In the genomic region with DNA sequence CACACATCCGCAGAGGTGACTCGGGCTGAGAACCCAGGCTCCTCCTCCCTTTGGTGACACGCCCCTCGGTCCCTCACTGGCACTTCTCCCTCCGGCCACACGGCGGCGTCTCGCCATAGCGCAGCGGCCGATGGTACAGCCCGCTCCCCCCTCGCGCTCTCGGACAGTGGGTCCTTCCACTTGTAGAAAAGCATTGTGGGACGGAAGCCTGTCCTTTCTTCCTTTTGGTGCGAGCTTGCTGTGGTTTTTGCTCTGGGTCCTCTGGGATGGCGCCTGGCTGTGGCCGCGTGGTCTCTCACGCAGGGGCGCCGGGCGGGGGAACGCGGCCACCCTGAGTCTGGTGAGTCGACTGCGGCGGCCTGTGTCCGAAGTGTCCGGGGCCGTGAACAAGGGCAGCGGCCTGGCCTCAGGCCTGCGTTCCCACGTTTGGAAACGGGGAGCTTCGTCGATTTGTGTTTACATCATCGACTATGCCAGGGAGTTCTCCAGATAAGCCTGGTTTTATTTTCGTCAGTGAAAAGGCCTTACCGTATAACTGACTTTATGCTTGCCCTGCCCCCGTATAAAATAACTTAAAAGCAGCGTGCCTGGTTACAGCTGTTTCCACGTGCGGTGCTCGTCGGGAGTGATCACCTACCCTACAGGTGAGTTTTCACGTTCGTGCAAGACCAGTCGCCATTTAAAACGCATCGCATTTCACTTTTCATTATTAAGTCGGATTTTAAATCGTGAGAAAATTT, we compare ENCODE assay signal across 8 cellular contexts.
DNase-seq lines count a peak whose midpoint lies in the region; ATAC-seq and TF ChIP-seq lines count a peak whose summit lies in the region.

No MANE protein-coding gene starts in this region.

- peak overlapping the region; percentile 67 for H3K27ac Mint-ChIP-seq in Calu3 (ENCODE audit: unreplicated experiment)
- H3K27ac Mint-ChIP-seq in effector memory CD8-positive, alpha-beta T cell: peak overlapping the region; percentile 89

- CTCF ChIA-PET in Calu3 (lab: Charles Lee): interaction anchor here (0.8 to 1.7 kb wide), 5 partner anchors 160 to 610 kb away, joined by 3 to 11 read pairs (median 5); no protein-coding TSS in a partner anchor

- H3K4me1 Mint-ChIP-seq in Calu3 (ENCODE audit: low read depth, unreplicated experiment): peaks cover 38% of the 10 kb centered on the region
- H3K4me1 Mint-ChIP-seq in effector memory CD8-positive, alpha-beta T cell (ENCODE audit: low read depth in 2 of 2): peaks cover 19 to 23% of the 10 kb centered on the region in 2 donors

- intact Hi-C loops in Calu3 (cut with micrococcal nuclease; ENCODE audit: unreplicated experiment): no loop called here

- TF ChIP-seq CTCF in Calu3 (IDR thresholded peaks at IDR 0.05; ENCODE audit: unreplicated experiment) (peak; percentile 93), GM20000 (IDR thresholded peaks at IDR 0.05; ENCODE audit: extremely low read depth, missing control alignments) (peak; percentile 96)

- H3K36me3 Mint-ChIP-seq in Calu3 (ENCODE audit: insufficient read depth, unreplicated experiment): peaks cover 55% of the 10 kb centered on the region
- peaks cover 52% of the 10 kb centered on the region for H3K36me3 Mint-ChIP-seq in effector memory CD8-positive, alpha-beta T cell (ENCODE audit: insufficient read depth)

- peak; percentile 97 for ATAC-seq in effector memory CD8-positive, alpha-beta T cell (replicated peaks)

- H3K27me3 Mint-ChIP-seq in Calu3 (ENCODE audit: unreplicated experiment): no peaks in the 10 kb centered on the region
- no peaks in the 10 kb centered on the region for H3K27me3 Mint-ChIP-seq in effector memory CD8-positive, alpha-beta T cell

- DNase-seq in Calu3: peak; percentile 97
- peak; percentile 85 for DNase-seq in GM20000 (ENCODE audit: low spot score)
- peak; percentile 75 for DNase-seq in HS-5 (ENCODE audit: low read depth)
- DNase-seq in NK-92 treated with Interleukin-12 subunit alpha and Interleukin-12 subunit beta, amount 100 ng/mL, for 24 hours (lab: John Stamatoyannopoulos, UW): peak; percentile 75
- peak; percentile 86 to 87 for DNase-seq in activated CD8-positive, alpha-beta memory T cell treated with anti-CD3 and anti-CD28 coated beads for 4 hours (ENCODE audit: low read depth in 2 of 2)
- DNase-seq in effector memory CD8-positive, alpha-beta T cell: peak; percentile 94 to 97 (median 94)
- peak; percentile 97 for DNase-seq in mesenteric fat pad (ENCODE audit: low spot score)
- peak; percentile 89 for DNase-seq in stimulated activated CD8-positive, alpha-beta memory T cell treated with anti-CD3 and anti-CD28 coated beads, Interleukin-15, amount 100 ng/mL, for 1 hour (ENCODE audit: low read depth)

- peaks cover 3% of the 10 kb centered on the region for H3K9me3 Mint-ChIP-seq in Calu3 (ENCODE audit: low read depth, unreplicated experiment)
- H3K9me3 Mint-ChIP-seq in effector memory CD8-positive, alpha-beta T cell: no peaks in the 10 kb centered on the region

- peak overlapping the region; percentile 91 for H3K4me3 Mint-ChIP-seq in Calu3 (ENCODE audit: low read depth, unreplicated experiment)
- peak overlapping the region; percentile 88 to 90 for H3K4me3 Mint-ChIP-seq in effector memory CD8-positive, alpha-beta T cell

- TSS peak; percentile 72 for BruUV-seq in Calu3 (replicated peaks; lab: Mats Ljungman, UMichigan)

Comparison
In these comparisons a context has a peak if more than half of its experiments do, and no peak if none do; other contexts are left out.
1. Peak in every context shown above with its lines: DNase-seq and ATAC-seq.